19 cellular contexts compared by ENCODE assay signal in the genomic region with DNA sequence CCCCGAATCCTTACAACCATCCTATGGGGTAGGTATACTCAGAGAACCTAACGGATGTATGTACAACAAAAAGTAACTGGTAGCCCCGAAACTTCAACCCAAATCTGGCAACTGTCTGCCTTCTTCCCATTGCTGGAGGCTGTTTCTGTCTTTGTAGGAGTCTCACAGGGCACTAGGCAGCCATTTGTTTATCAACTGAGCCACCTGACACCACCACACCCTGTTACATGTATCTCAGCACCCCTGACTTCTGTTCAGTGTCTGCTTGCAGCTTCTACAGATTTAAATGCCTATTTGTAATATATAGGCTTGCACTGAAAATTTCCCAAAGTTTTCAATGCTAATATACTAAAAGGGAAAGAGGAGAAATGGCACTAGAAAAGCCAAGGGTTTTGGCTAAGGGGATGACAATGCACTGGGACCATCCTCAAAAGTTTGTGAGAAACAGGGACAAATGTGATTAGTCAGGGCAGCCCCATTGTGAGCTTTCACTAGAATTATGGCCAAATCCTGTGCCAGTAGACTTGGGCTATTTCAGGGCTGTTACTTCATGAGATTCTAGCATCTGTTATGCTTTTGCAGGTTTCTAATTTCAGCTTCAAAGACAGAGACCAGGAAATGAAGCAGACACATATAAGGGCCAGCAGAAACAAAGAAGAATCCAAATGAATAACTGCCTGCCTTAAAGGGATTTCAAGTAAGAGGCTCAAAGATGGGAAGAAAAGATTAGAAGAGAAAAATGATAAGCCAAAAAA.
A peak's percentile ranks its signal among the peaks of the same experiment; 100 is the strongest.
DNase-seq lines count a peak whose midpoint lies in the region; ATAC-seq and TF ChIP-seq lines count a peak whose summit lies in the region.
"Had no signal": no experiment of that assay in that cellular context is flagged by ENCODE, and none has a peak within 500 bp of the region (broad histone marks: within the 10 kb centered on the region; RNA-seq: fewer than 3 reads in every experiment).

No MANE protein-coding gene starts in this region.

- no peak for ATAC-seq in WTC11
- ATAC-seq in aorta (ENCODE audit: low FRiP score): no peak
- ATAC-seq: stimulated activated memory B cell treated with anti-CD40 and anti-IgM and Interleukin-4, amounts not matched to agents 10 μg/mL and 1 μg/mL and 100 μg/mL, for 72 hours had no signal

- H3K27me3 Mint-ChIP-seq in WTC11 (ENCODE audit: low read depth) (no peaks in the 10 kb centered on the region), mesothelial cell of epicardium (ENCODE audit: low read depth) (no peaks in the 10 kb centered on the region)

- POLR2A ChIA-PET in WTC11 (lab: Charles Lee): no interaction called here

- DNase-seq in NCI-H2171 treated with DMSO at 0.1 percent for 48 hours (lab: John Stamatoyannopoulos, UW) (peak; percentile 46), NCI-H2171 (lab: John Stamatoyannopoulos, UW) (no peak), WTC11 (ENCODE audit: low spot score) (no peak), mesothelial cell of epicardium (ENCODE audit: low spot score in 2 of 2, unreplicated experiment in 2 of 2) (no peak), aorta (no peak), midbrain (lab: John Stamatoyannopoulos, UW) (no peak), dermis blood vessel endothelial cell (no peak), suprapubic skin (ENCODE audit: low spot score in 2 of 2) (no peak)
- DNase-seq: activated CD4-positive, alpha-beta T cell treated with anti-CD3 and anti-CD28 coated beads, Interleukin-2, amount 50 U/mL, for 1 hour; activated T-cell treated with anti-CD3 and anti-CD28 coated beads, Interleukin-2, amount 50 U/mL, for 24 hours; kidney glomerular epithelial cell; NCI-H187 treated with DMSO at 0.1 percent for 48 hours; NCI-H774; Peyer's patch; small intestine had no signal

- H3K27ac ChIP-seq in aorta (ENCODE audit: low read depth in 1 of 2, low read length in 2 of 2): peak overlapping the region; percentile 89 to 96
- H3K27ac ChIP-seq in suprapubic skin: no peak overlapping the region
- H3K27ac ChIP-seq: breast epithelium, parathyroid adenoma, Peyer's patch had no signal

- H3K4me3 Mint-ChIP-seq in WTC11 (0 out of 2 replicates have a peak overlapping the region, but pooled peaks have one; percentile 10), mesothelial cell of epicardium (no peak overlapping the region)
- H3K4me3 Mint-ChIP-seq: activated naive CD4-positive, alpha-beta T cell treated with anti-CD3 and anti-CD28 coated beads, Interleukin-2, amount 50 U/mL, for 24 hours; activated T-cell treated with anti-CD3 and anti-CD28 coated beads, Interleukin-2, amount 50 U/mL, for 24 hours; stimulated activated memory B cell treated with anti-CD40 and anti-IgM and Interleukin-4, amounts not matched to agents 10 μg/mL and 1 μg/mL and 100 μg/mL, for 72 hours had no signal

- TF ChIP-seq EP300 in suprapubic skin (IDR thresholded peaks at IDR 0.05): no peak

- peaks cover 45% of the 10 kb centered on the region for H3K4me1 Mint-ChIP-seq in WTC11
- peaks cover 19% of the 10 kb centered on the region for H3K4me1 Mint-ChIP-seq in mesothelial cell of epicardium
- H3K4me1 Mint-ChIP-seq: stimulated activated memory B cell treated with anti-CD40 and anti-IgM and Interleukin-4, amounts not matched to agents 10 μg/mL and 1 μg/mL and 100 μg/mL, for 72 hours had no signal

- no peaks in the 10 kb centered on the region for H3K36me3 ChIP-seq in aorta (ENCODE audit: control insufficient read depth in 1 of 2, insufficient read depth in 2 of 2, low read length in 1 of 2)
- no peaks in the 10 kb centered on the region for H3K36me3 ChIP-seq in suprapubic skin
- H3K36me3 ChIP-seq: breast epithelium, Peyer's patch had no signal

- H3K9me3 Mint-ChIP-seq in WTC11: no peaks in the 10 kb centered on the region
- H3K9me3 Mint-ChIP-seq in mesothelial cell of epicardium: no peaks in the 10 kb centered on the region
- H3K9me3 Mint-ChIP-seq: activated naive CD4-positive, alpha-beta T cell treated with anti-CD3 and anti-CD28 coated beads, Interleukin-2, amount 50 U/mL, for 24 hours; activated T-cell treated with anti-CD3 and anti-CD28 coated beads, Interleukin-2, amount 50 U/mL, for 24 hours; stimulated activated memory B cell treated with anti-CD40 and anti-IgM and Interleukin-4, amounts not matched to agents 10 μg/mL and 1 μg/mL and 100 μg/mL, for 72 hours had no signal

- peak overlapping the region; percentile 23; the same call in 1 of the 2 replicates for H3K27ac Mint-ChIP-seq in WTC11
- peak overlapping the region; percentile 68 for H3K27ac Mint-ChIP-seq in mesothelial cell of epicardium
- H3K27ac Mint-ChIP-seq: activated naive CD4-positive, alpha-beta T cell treated with anti-CD3 and anti-CD28 coated beads, Interleukin-2, amount 50 U/mL, for 24 hours; activated T-cell treated with anti-CD3 and anti-CD28 coated beads, Interleukin-2, amount 50 U/mL, for 24 hours; stimulated activated memory B cell treated with anti-CD40 and anti-IgM and Interleukin-4, amounts not matched to agents 10 μg/mL and 1 μg/mL and 100 μg/mL, for 72 hours had no signal

- peaks cover 0 to 7% of the 10 kb centered on the region in 2 donors for H3K4me1 ChIP-seq in aorta (ENCODE audit: control insufficient read depth in 1 of 2, insufficient read depth in 2 of 2, low read length in 2 of 2)
- no peaks in the 10 kb centered on the region for H3K4me1 ChIP-seq in suprapubic skin
- H3K4me1 ChIP-seq: breast epithelium had no signal

- TF ChIP-seq POLR2A in suprapubic skin (IDR thresholded peaks at IDR 0.05): no peak

- CTCF ChIA-PET in WTC11 (lab: Charles Lee): interaction anchor here (1.1 kb wide), 1 partner anchor 11 kb away, joined by 3 read pairs; no protein-coding TSS in a partner anchor

- TF ChIP-seq CTCF in WTC11 (IDR thresholded peaks at IDR 0.05) (no peak), mesothelial cell of epicardium (IDR thresholded peaks at IDR 0.05; ENCODE audit: unreplicated experiment) (no peak), suprapubic skin (IDR thresholded peaks at IDR 0.05) (no peak)

- H3K9me3 ChIP-seq in aorta (ENCODE audit: control insufficient read depth, low read length) (no peaks in the 10 kb centered on the region), suprapubic skin (no peaks in the 10 kb centered on the region)
- H3K9me3 ChIP-seq: breast epithelium, Peyer's patch had no signal

- no peak overlapping the region for H3K4me3 ChIP-seq in aorta (ENCODE audit: low read length in 2 of 2)
- H3K4me3 ChIP-seq in suprapubic skin: no peak overlapping the region
- H3K4me3 ChIP-seq: breast epithelium, Peyer's patch had no signal

- intact Hi-C loops in aorta (cut with DNase I): no loop called here

- no peaks in the 10 kb centered on the region for H3K27me3 ChIP-seq in aorta (ENCODE audit: control insufficient read depth in 1 of 2, insufficient read depth in 2 of 2, low read length in 1 of 2)
- H3K27me3 ChIP-seq in suprapubic skin: no peaks in the 10 kb centered on the region
- H3K27me3 ChIP-seq: breast epithelium, Peyer's patch had no signal

- WGBS in aorta, 2 donors: 66 to 74% methylated on average over 3 of the region's 3 CpGs
- 74% methylated on average over 3 of the region's 3 CpGs for WGBS in suprapubic skin

- H3K36me3 Mint-ChIP-seq in WTC11 (no peaks in the 10 kb centered on the region), mesothelial cell of epicardium (no peaks in the 10 kb centered on the region)
- H3K36me3 Mint-ChIP-seq: activated naive CD4-positive, alpha-beta T cell treated with anti-CD3 and anti-CD28 coated beads, Interleukin-2, amount 50 U/mL, for 24 hours; stimulated activated memory B cell treated with anti-CD40 and anti-IgM and Interleukin-4, amounts not matched to agents 10 μg/mL and 1 μg/mL and 100 μg/mL, for 72 hours had no signal

TF ChIP-seq in WTC11, 78 proteins besides CTCF, POLR2A, EP300 and RAD21 (continues in another document):
- no peak for TF ChIP-seq NFATC4 (CRISPR knock-in tag; IDR thresholded peaks at IDR 0.05)
- TF ChIP-seq, protein P1, sequence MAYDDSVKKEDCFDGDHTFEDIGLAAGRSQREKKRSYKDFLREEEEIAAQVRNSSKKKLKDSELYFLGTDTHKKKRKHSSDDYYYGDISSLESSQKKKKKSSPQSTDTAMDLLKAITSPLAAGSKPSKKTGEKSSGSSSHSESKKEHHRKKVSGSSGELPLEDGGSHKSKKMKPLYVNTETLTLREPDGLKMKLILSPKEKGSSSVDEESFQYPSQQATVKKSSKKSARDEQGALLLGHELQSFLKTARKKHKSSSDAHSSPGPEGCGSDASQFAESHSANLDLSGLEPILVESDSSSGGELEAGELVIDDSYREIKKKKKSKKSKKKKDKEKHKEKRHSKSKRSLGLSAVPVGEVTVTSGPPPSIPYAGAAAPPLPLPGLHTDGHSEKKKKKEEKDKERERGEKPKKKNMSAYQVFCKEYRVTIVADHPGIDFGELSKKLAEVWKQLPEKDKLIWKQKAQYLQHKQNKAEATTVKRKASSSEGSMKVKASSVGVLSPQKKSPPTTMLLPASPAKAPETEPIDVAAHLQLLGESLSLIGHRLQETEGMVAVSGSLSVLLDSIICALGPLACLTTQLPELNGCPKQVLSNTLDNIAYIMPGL (CRISPR knock-in tag; IDR thresholded peaks at IDR 0.05): no peak
- TF ChIP-seq, protein P2, sequence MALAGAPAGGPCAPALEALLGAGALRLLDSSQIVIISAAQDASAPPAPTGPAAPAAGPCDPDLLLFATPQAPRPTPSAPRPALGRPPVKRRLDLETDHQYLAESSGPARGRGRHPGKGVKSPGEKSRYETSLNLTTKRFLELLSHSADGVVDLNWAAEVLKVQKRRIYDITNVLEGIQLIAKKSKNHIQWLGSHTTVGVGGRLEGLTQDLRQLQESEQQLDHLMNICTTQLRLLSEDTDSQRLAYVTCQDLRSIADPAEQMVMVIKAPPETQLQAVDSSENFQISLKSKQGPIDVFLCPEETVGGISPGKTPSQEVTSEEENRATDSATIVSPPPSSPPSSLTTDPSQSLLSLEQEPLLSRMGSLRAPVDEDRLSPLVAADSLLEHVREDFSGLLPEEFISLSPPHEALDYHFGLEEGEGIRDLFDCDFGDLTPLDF (CRISPR knock-in tag; IDR thresholded peaks at IDR 0.05): no peak
- TF ChIP-seq, protein P3, sequence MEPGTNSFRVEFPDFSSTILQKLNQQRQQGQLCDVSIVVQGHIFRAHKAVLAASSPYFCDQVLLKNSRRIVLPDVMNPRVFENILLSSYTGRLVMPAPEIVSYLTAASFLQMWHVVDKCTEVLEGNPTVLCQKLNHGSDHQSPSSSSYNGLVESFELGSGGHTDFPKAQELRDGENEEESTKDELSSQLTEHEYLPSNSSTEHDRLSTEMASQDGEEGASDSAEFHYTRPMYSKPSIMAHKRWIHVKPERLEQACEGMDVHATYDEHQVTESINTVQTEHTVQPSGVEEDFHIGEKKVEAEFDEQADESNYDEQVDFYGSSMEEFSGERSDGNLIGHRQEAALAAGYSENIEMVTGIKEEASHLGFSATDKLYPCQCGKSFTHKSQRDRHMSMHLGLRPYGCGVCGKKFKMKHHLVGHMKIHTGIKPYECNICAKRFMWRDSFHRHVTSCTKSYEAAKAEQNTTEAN (CRISPR knock-in tag; IDR thresholded peaks at IDR 0.05): no peak
